In the genomic region with DNA sequence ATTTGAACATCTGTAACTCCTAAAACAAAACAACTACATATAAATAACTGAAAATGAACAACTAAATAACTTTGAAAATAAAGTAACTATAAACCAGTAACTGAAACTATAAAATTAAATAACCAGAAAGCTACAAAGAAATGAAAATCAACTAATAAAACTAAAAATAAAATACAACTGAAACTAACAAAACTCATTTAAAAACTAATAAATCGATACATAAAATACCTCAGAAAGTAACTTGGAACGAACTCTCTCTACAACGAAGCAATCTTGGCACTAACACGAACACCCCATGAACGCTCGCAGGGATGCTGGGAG, we compare ENCODE assay signal across 8 cellular contexts. TPM values are rescaled to one million over a fixed set of nuclear protein-coding genes. Genes with fewer than 3 reads are reported as not detected.
DNase-seq lines count a peak whose midpoint lies in the region; ATAC-seq and TF ChIP-seq lines count a peak whose summit lies in the region.

No MANE protein-coding gene starts in this region.

- TF ChIP-seq POLR2A in prostate gland (IDR thresholded peaks at IDR 0.05) = no peak

- H3K4me3 Mint-ChIP-seq in CD8-positive, alpha-beta T cell = peak overlapping the region; percentile 71

- H3K4me1 Mint-ChIP-seq in CD8-positive, alpha-beta T cell (ENCODE audit: low read depth) = peaks cover 8% of the 10 kb centered on the region

- DNase-seq in CD8-positive, alpha-beta T cell = no peak
- no peak for DNase-seq in SJSA1 (ENCODE audit: low read depth in 1 of 2, low spot score in 2 of 2)
- no peak for DNase-seq in fibroblast of pulmonary artery (ENCODE audit: low read depth)
- no peak for DNase-seq in prostate gland (ENCODE audit: low spot score)
- DNase-seq in NCI-H1436 treated with DMSO at 0.1 percent for 48 hours (lab: John Stamatoyannopoulos, UW) = no peak
- no peak for DNase-seq in mesenteric fat pad (ENCODE audit: low spot score)
- DNase-seq in HT-29 (ENCODE audit: low spot score) = no peak

- CTCF ChIA-PET in CD8-positive, alpha-beta T cell (lab: Charles Lee) = interaction anchor here (1.0 to 2.2 kb wide), 3 partner anchors 15 to 204 kb away, joined by 3 to 8 read pairs (median 6); no protein-coding TSS in a partner anchor

- 1% methylated on average over 6 of the region's 6 CpGs for WGBS in prostate gland

- POLR2A ChIA-PET in CD8-positive, alpha-beta T cell (lab: Charles Lee) = interaction anchor here (1.1 to 1.8 kb wide), 2 partner anchors 13 to 16 kb away, joined by 4 read pairs; a partner anchor contains a TSS

- no peak overlapping the region for H3K27ac Mint-ChIP-seq in CD8-positive, alpha-beta T cell

- H3K36me3 ChIP-seq in CD8-positive, alpha-beta T cell (ENCODE audit: insufficient read depth, low read length) = no peaks in the 10 kb centered on the region
- H3K36me3 ChIP-seq in SJSA1 (no peaks in the 10 kb centered on the region), prostate gland (no peaks in the 10 kb centered on the region)

- peak overlapping the region; percentile 54 for H3K4me3 ChIP-seq in CD8-positive, alpha-beta T cell (ENCODE audit: low read depth, low read length)
- H3K4me3 ChIP-seq in SJSA1 = peak overlapping the region; percentile 35
- H3K4me3 ChIP-seq in fibroblast of pulmonary artery (replicated peaks; ENCODE audit: low read depth, low read length) = peak overlapping the region; percentile 72
- H3K4me3 ChIP-seq in prostate gland = peak overlapping the region; percentile 36 to 39

- H3K27me3 ChIP-seq in CD8-positive, alpha-beta T cell (ENCODE audit: insufficient read depth, low read length) = peaks cover 13% of the 10 kb centered on the region
- peaks cover 18% of the 10 kb centered on the region; the same call in 1 of the 2 replicates for H3K27me3 ChIP-seq in SJSA1 (replicated peaks)
- H3K27me3 ChIP-seq in prostate gland (replicated peaks; ENCODE audit: insufficient read depth) = no peaks in the 10 kb centered on the region

- no peaks in the 10 kb centered on the region for H3K9me3 ChIP-seq in CD8-positive, alpha-beta T cell (ENCODE audit: low read length)
- H3K9me3 ChIP-seq in SJSA1 (replicated peaks) (no peaks in the 10 kb centered on the region; the same call in 1 of the 2 replicates), prostate gland (no peaks in the 10 kb centered on the region)

- peaks cover 4% of the 10 kb centered on the region for H3K4me1 ChIP-seq in CD8-positive, alpha-beta T cell (ENCODE audit: insufficient read depth, low read length)
- peaks cover 6% of the 10 kb centered on the region for H3K4me1 ChIP-seq in SJSA1 (replicated peaks)
- H3K4me1 ChIP-seq in prostate gland (replicated peaks) = no peaks in the 10 kb centered on the region

- H3K27me3 Mint-ChIP-seq in CD8-positive, alpha-beta T cell (ENCODE audit: low read depth) = peaks cover 32% of the 10 kb centered on the region

- ATAC-seq in CD8-positive, alpha-beta T cell = no peak
- no peak for ATAC-seq in GM18873 (IDR thresholded peaks at IDR 0.05; ENCODE audit: low FRiP score, unreplicated experiment)

- no peaks in the 10 kb centered on the region for H3K9me3 Mint-ChIP-seq in CD8-positive, alpha-beta T cell

- intact Hi-C loops in CD8-positive, alpha-beta T cell (cut with DNase I, micrococcal nuclease) = loop anchor here in 1 of 2 experiments (2.0 kb wide), 1 partner anchor 56 kb away; no protein-coding TSS in a partner anchor
- intact Hi-C loops in prostate gland (cut with DNase I) = no loop called here

- no peak overlapping the region for H3K27ac ChIP-seq in CD8-positive, alpha-beta T cell (ENCODE audit: low read depth, low read length)
- H3K27ac ChIP-seq in SJSA1 = no peak overlapping the region
- H3K27ac ChIP-seq in prostate gland = no peak overlapping the region

- TF ChIP-seq CTCF in CD8-positive, alpha-beta T cell (IDR thresholded peaks at IDR 0.05) = no peak
- TF ChIP-seq CTCF in fibroblast of pulmonary artery (IDR thresholded peaks at IDR 0.05; ENCODE audit: low read length, missing control alignments) = no peak
- no peak for TF ChIP-seq CTCF in prostate gland (IDR thresholded peaks at IDR 0.05)

- no peaks in the 10 kb centered on the region for H3K36me3 Mint-ChIP-seq in CD8-positive, alpha-beta T cell

RNA-seq across cellular contexts. Expression of a gene that starts 15.9 kb away (rescaled TPM):
- total RNA-seq in CD8-positive, alpha-beta T cell = 1 to 10 TPM; 2.2 to 2.9 TPM
- total RNA-seq in SJSA1 (2014; rRNA removed; shearing (Covaris generic)) = not detected in 2 replicates
- 1 to 10 TPM; 1.3 to 3.7 TPM for total RNA-seq in prostate gland
- not detected for total RNA-seq in mesenteric fat pad
- not detected in 2 replicates for total RNA-seq in HT-29 (2014; rRNA removed; shearing (Covaris generic))
